ENCODE assay signal across 8 cellular contexts in the genomic region with DNA sequence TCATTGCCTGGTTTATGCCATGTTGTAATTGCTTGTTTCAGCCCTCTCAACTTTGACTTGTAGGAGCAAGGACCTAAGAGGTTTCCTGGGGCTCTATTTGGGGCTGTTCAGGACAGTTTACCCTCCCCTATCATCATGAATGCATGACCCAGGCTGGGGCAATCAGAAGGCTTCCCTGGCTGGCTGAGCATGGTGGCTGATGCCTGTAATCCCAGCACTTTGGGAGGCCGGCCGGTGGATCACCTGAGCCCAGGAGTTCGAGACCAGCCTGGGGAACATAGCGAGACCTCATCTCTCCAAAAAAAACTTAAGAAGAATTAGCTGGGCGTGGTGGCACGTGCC. TPM values are rescaled to one million over a fixed set of nuclear protein-coding genes. Genes with fewer than 3 reads are reported as not detected.
DNase-seq lines count a peak whose midpoint lies in the region; ATAC-seq and TF ChIP-seq lines count a peak whose summit lies in the region.

No MANE protein-coding gene starts in this region.

- no peaks in the 10 kb centered on the region for H3K36me3 Mint-ChIP-seq in mesothelial cell of epicardium

- no peaks in the 10 kb centered on the region for H3K4me1 ChIP-seq in aorta (ENCODE audit: control insufficient read depth in 1 of 2, insufficient read depth in 2 of 2, low read length in 2 of 2)

- H3K27me3 ChIP-seq in aorta (ENCODE audit: control insufficient read depth in 1 of 2, insufficient read depth in 2 of 2, low read length in 1 of 2): no peaks in the 10 kb centered on the region

- no peaks in the 10 kb centered on the region for H3K9me3 Mint-ChIP-seq in mesothelial cell of epicardium

- H3K4me3 Mint-ChIP-seq in mesothelial cell of epicardium: peak overlapping the region; percentile 72

- no peaks in the 10 kb centered on the region for H3K36me3 ChIP-seq in aorta (ENCODE audit: control insufficient read depth in 1 of 2, insufficient read depth in 2 of 2, low read length in 1 of 2)

- H3K9me3 ChIP-seq in aorta (ENCODE audit: control insufficient read depth, low read length): no peaks in the 10 kb centered on the region

- DNase-seq in Right ventricle myocardium superior (no peak), Right ventricle myocardium inferior (ENCODE audit: missing footprints) (no peak), cardiac fibroblast (ENCODE audit: low read depth in 2 of 2) (no peak), mesothelial cell of epicardium (ENCODE audit: low spot score in 2 of 2, unreplicated experiment in 2 of 2) (no peak), aorta (no peak), NCI-H2196 treated with DMSO at 0.1 percent for 48 hours (lab: John Stamatoyannopoulos, UW; ENCODE audit: unreplicated experiment) (no peak), NCI-H2081 (lab: John Stamatoyannopoulos, UW) (no peak)

- TF ChIP-seq CTCF in cardiac fibroblast (IDR thresholded peaks at IDR 0.05; ENCODE audit: low read depth, low read length): no peak
- no peak for TF ChIP-seq CTCF in mesothelial cell of epicardium (IDR thresholded peaks at IDR 0.05; ENCODE audit: unreplicated experiment)

- H3K27ac Mint-ChIP-seq in mesothelial cell of epicardium: peak overlapping the region; percentile 95

- intact Hi-C loops in Right ventricle myocardium superior (cut with DNase I) (loop anchor here (10.0 kb wide), 1 partner anchor 124 kb away; a partner anchor contains a TSS), Right ventricle myocardium inferior (cut with DNase I) (no loop called here), aorta (cut with DNase I) (no loop called here)

- ATAC-seq in Right ventricle myocardium superior (ENCODE audit: poor library complexity) (peak; percentile 9), Right ventricle myocardium inferior (no peak), aorta (ENCODE audit: low FRiP score) (peak; percentile 8), GM21528 (IDR thresholded peaks at IDR 0.05; ENCODE audit: low FRiP score, unreplicated experiment) (no peak)

- H3K4me3 ChIP-seq in cardiac fibroblast (replicated peaks in 1 of 2; ENCODE audit: low read depth in 2 of 2, low read length in 2 of 2) (peak overlapping the region; percentile 33 to 47), aorta (ENCODE audit: low read length in 2 of 2) (no peak overlapping the region)

- peak overlapping the region in 1 of 2 donors; percentile 43 for H3K27ac ChIP-seq in aorta (ENCODE audit: low read depth in 1 of 2, low read length in 2 of 2)

- 43 to 51% methylated on average over 6 of the region's 6 CpGs for WGBS in aorta, 2 donors

- peaks cover 13% of the 10 kb centered on the region for H3K4me1 Mint-ChIP-seq in mesothelial cell of epicardium

- H3K27me3 Mint-ChIP-seq in mesothelial cell of epicardium (ENCODE audit: low read depth): no peaks in the 10 kb centered on the region

RNA-seq across cellular contexts. Expression of a gene that starts 6.1 kb away (rescaled TPM):
- 103 TPM for total RNA-seq in Right ventricle myocardium superior
- total RNA-seq in Right ventricle myocardium inferior: 106 TPM
- 112 to 119 TPM (median 114 TPM) in 3 replicates for total RNA-seq in mesothelial cell of epicardium
- 10 to 100 TPM; 32.2 to 34.5 TPM for total RNA-seq in aorta
- polyA plus RNA-seq in aorta: 10 to 100 TPM; 58.6 to 91.8 TPM

RNA-seq across cellular contexts. Expression of a gene that starts 11.4 kb away (rescaled TPM):
- 33.6 TPM for total RNA-seq in Right ventricle myocardium superior
- total RNA-seq in Right ventricle myocardium inferior: 29.3 TPM
- 22.6 to 24.3 TPM (median 23.2 TPM) in 3 replicates for total RNA-seq in mesothelial cell of epicardium
- total RNA-seq in aorta: 10 to 100 TPM; 41.5 to 46.9 TPM
- 10 to 100 TPM; 19.2 to 25.3 TPM for polyA plus RNA-seq in aorta

RNA-seq across cellular contexts. Expression of a gene that starts 47.6 kb away (rescaled TPM):
- total RNA-seq in Right ventricle myocardium superior (107 TPM), Right ventricle myocardium inferior (113 TPM), mesothelial cell of epicardium (274 to 284 TPM (median 276 TPM) in 3 replicates), aorta (100 to 1,000 TPM; 214 to 492 TPM)
- polyA plus RNA-seq in aorta: 100 to 1,000 TPM in 1 of 2 donors, 10 to 100 TPM in 1; 62.6 to 161 TPM

RNA-seq across cellular contexts. Expression of a gene that starts 54.8 kb away (rescaled TPM):
- total RNA-seq in Right ventricle myocardium superior (0.35 TPM), Right ventricle myocardium inferior (0.43 TPM), mesothelial cell of epicardium (14.8 to 17.1 TPM (median 16.8 TPM) in 3 replicates), aorta (10 to 100 TPM in 1 of 2 donors, 1 to 10 TPM in 1; 8.1 to 12.2 TPM)
- polyA plus RNA-seq in aorta: 10 to 100 TPM in 1 of 2 donors, 1 to 10 TPM in 1; 4.5 to 20.7 TPM

RNA-seq across cellular contexts. Expression of a gene that starts 57.0 kb away (rescaled TPM):
- total RNA-seq in Right ventricle myocardium superior (0.54 TPM), Right ventricle myocardium inferior (0.46 TPM), mesothelial cell of epicardium (3.2 to 4.7 TPM (median 3.9 TPM) in 3 replicates), aorta (1 to 10 TPM; 4.2 to 9.8 TPM)
- 1 to 10 TPM; 2.8 to 3.2 TPM for polyA plus RNA-seq in aorta

Comparison
In these comparisons a context has a peak if more than half of its experiments do, and no peak if none do; other contexts are left out.
1. ATAC-seq: peak in Right ventricle myocardium superior (single experiment) and aorta (single experiment); none in Right ventricle myocardium inferior (single experiment) and GM21528 (single experiment).
2. H3K4me3 ChIP-seq: peak in cardiac fibroblast (2 of 2); none in aorta (0 of 2).